Comparison of ENCODE assay signal across 8 cellular contexts in the genomic region with DNA sequence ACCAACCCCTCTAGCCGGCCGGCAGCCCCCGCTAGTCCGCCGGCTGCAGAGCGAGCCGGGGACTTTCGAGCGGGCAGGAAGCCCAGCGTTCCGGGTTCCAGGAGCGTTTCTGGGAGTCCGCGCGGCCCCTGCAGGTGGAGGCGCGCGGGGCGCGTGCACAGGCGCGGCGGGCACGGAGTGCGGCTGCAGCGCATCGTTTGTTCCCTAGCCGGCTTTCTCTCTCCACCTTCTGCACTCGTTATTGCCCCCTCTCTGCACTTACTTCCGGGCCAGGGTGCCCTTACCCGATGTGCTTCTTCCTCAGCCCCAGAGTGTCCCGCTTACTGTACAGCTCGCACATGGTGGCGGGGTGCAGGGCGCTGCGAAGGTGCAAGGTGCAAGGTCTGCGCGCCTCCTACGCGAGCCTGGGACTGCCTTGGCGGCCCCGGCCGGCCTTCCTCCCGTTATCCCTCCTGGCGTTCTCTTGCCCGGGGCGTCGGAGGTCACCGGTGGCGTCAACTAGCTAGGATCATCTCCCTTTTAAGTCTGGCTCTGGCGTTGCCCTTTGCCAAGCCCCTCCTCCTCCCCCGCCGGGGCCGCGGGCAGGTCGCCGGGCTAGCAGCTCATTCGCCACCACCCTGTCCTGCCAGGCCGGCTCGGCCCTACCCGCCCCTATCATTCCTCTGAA. TPM values are rescaled to one million over a fixed set of nuclear protein-coding genes. Genes with fewer than 3 reads are reported as not detected.
DNase-seq lines count a peak whose midpoint lies in the region; ATAC-seq and TF ChIP-seq lines count a peak whose summit lies in the region.

A gene (minus strand): TSS at position 495 of the 667 bp plus-strand sequence. CDS start 155 bp downstream, at position 340.

- intact Hi-C loops in Right ventricle myocardium inferior (cut with DNase I): loop anchor here (2.0 kb wide), 1 partner anchor 68 kb away; no protein-coding TSS in a partner anchor
- intact Hi-C loops in cardiac septum (cut with DNase I): no loop called here

- no peak within 1 kb of the TSS for H3K27ac ChIP-seq in lung (ENCODE audit: low read depth in 1 of 2, low read length in 1 of 2)

- DNase-seq in Right ventricle myocardium inferior (ENCODE audit: missing footprints) (no peak), cardiac septum (ENCODE audit: low spot score) (no peak), WTC11 (ENCODE audit: low spot score) (peak; percentile 79), ecto neural progenitor cell (ENCODE audit: low spot score) (peak; percentile 79), lung (ENCODE audit: low spot score) (no peak), GF-D8 (lab: John Stamatoyannopoulos, UW) (no peak), inferior parietal cortex (ENCODE audit: extremely low spot score) (no peak)
- DNase-seq in stimulated activated naive B cell treated with anti-CD40 and anti-IgM and Interleukin-4, amounts not matched to agents 10 μg/mL and 1 μg/mL and 100 μg/mL, for 72 hours: no peak

- no peaks in the 10 kb centered on the region for H3K36me3 ChIP-seq in lung (ENCODE audit: control insufficient read depth in 2 of 2, insufficient read depth in 2 of 2, low read length in 2 of 2)

- peaks cover 0 to 2% of the 10 kb centered on the region in 2 donors for H3K9me3 ChIP-seq in lung (ENCODE audit: control insufficient read depth in 2 of 2, insufficient read depth in 1 of 2, low read length in 1 of 2)

- WGBS in lung, 2 donors: 1% methylated on average over 58 to 61 of the region's 61 CpGs

- 0 out of 2 replicates have a peak, but pooled peaks cover 3% of the 10 kb centered on the region for H3K36me3 Mint-ChIP-seq in WTC11
- H3K36me3 Mint-ChIP-seq in stimulated activated naive B cell treated with anti-CD40 and anti-IgM and Interleukin-4, amounts not matched to agents 10 μg/mL and 1 μg/mL and 100 μg/mL, for 72 hours: peaks cover 0 to 4% of the 10 kb centered on the region in 2 donors

- TF ChIP-seq CTCF in WTC11 (IDR thresholded peaks at IDR 0.05) (no peak), lung (IDR thresholded peaks at IDR 0.05; ENCODE audit: control extremely low read depth, extremely low read depth) (no peak)

- POLR2A ChIA-PET in WTC11 (lab: Charles Lee): interaction anchor here (0.6 to 0.9 kb wide), 2 partner anchors 415 to 614 kb away, joined by 3 to 5 read pairs; no protein-coding TSS in a partner anchor

- H3K4me1 Mint-ChIP-seq in WTC11: peaks cover 13% of the 10 kb centered on the region
- peaks cover 11 to 20% of the 10 kb centered on the region in 2 donors for H3K4me1 Mint-ChIP-seq in stimulated activated naive B cell treated with anti-CD40 and anti-IgM and Interleukin-4, amounts not matched to agents 10 μg/mL and 1 μg/mL and 100 μg/mL, for 72 hours

- peaks cover 29% of the 10 kb centered on the region for H3K27me3 Mint-ChIP-seq in WTC11 (ENCODE audit: low read depth)
- H3K27me3 Mint-ChIP-seq in stimulated activated naive B cell treated with anti-CD40 and anti-IgM and Interleukin-4, amounts not matched to agents 10 μg/mL and 1 μg/mL and 100 μg/mL, for 72 hours: peaks cover 43 to 45% of the 10 kb centered on the region in 2 donors

- no peak within 1 kb of the TSS for H3K27ac Mint-ChIP-seq in WTC11
- H3K27ac Mint-ChIP-seq in stimulated activated naive B cell treated with anti-CD40 and anti-IgM and Interleukin-4, amounts not matched to agents 10 μg/mL and 1 μg/mL and 100 μg/mL, for 72 hours: no peak within 1 kb of the TSS

- peak within 1 kb of the TSS; percentile 29 for H3K4me3 ChIP-seq in lung

- no peaks in the 10 kb centered on the region for H3K27me3 ChIP-seq in lung (ENCODE audit: control insufficient read depth, insufficient read depth)

- H3K4me3 Mint-ChIP-seq in WTC11: peak within 1 kb of the TSS; percentile 75
- peak within 1 kb of the TSS; percentile 80 to 86 for H3K4me3 Mint-ChIP-seq in stimulated activated naive B cell treated with anti-CD40 and anti-IgM and Interleukin-4, amounts not matched to agents 10 μg/mL and 1 μg/mL and 100 μg/mL, for 72 hours

- peak; percentile 74 for ATAC-seq in Right ventricle myocardium inferior
- peak; percentile 89 for ATAC-seq in WTC11
- ATAC-seq in lung (ENCODE audit: insufficient read depth, low FRiP score): peak; percentile 50
- peak; percentile 76 to 79 for ATAC-seq in stimulated activated naive B cell treated with anti-CD40 and anti-IgM and Interleukin-4, amounts not matched to agents 10 μg/mL and 1 μg/mL and 100 μg/mL, for 72 hours (replicated peaks)

- no peaks in the 10 kb centered on the region for H3K9me3 Mint-ChIP-seq in WTC11
- H3K9me3 Mint-ChIP-seq in stimulated activated naive B cell treated with anti-CD40 and anti-IgM and Interleukin-4, amounts not matched to agents 10 μg/mL and 1 μg/mL and 100 μg/mL, for 72 hours: no peaks in the 10 kb centered on the region

- CTCF ChIA-PET in WTC11 (lab: Charles Lee): interaction anchor here (0.6 to 0.7 kb wide), 3 partner anchors 15 to 632 kb away, joined by 3 read pairs; no protein-coding TSS in a partner anchor

- peaks cover 0 to 8% of the 10 kb centered on the region in 2 donors for H3K4me1 ChIP-seq in lung (ENCODE audit: control insufficient read depth in 2 of 2, insufficient read depth in 2 of 2, low read length in 2 of 2)

TF ChIP-seq in WTC11, 78 proteins besides CTCF, POLR2A, EP300 and RAD21 (continues in another document):
- TF ChIP-seq NR1H2 (CRISPR knock-in tag; IDR thresholded peaks at IDR 0.05) (no peak), SMAD3 (CRISPR knock-in tag; IDR thresholded peaks at IDR 0.05; ENCODE audit: borderline replicate concordance) (no peak), ATF1 (CRISPR knock-in tag; IDR thresholded peaks at IDR 0.05) (no peak), ETV6 (CRISPR knock-in tag; IDR thresholded peaks at IDR 0.05) (0 out of 2 replicates have a peak, but pooled peaks have one; percentile 54), IRF2 (CRISPR knock-in tag; IDR thresholded peaks at IDR 0.05; ENCODE audit: borderline replicate concordance, low read depth) (no peak), GABPB1 (CRISPR knock-in tag; IDR thresholded peaks at IDR 0.05) (no peak), FOXK1 (CRISPR knock-in tag; IDR thresholded peaks at IDR 0.05) (no peak; the same call in 1 of the 2 replicates), MXD4 (CRISPR knock-in tag; IDR thresholded peaks at IDR 0.05; ENCODE audit: borderline replicate concordance) (no peak), SOX15 (CRISPR knock-in tag; IDR thresholded peaks at IDR 0.05) (no peak), ESRRA (CRISPR knock-in tag; IDR thresholded peaks at IDR 0.05; ENCODE audit: borderline replicate concordance) (no peak), TCF7 (CRISPR knock-in tag; IDR thresholded peaks at IDR 0.05; ENCODE audit: low read depth) (no peak), KAT7 (CRISPR knock-in tag; IDR thresholded peaks at IDR 0.05; ENCODE audit: borderline replicate concordance) (peak; percentile 93; the same call in 1 of the 2 replicates), ZBTB21 (CRISPR knock-in tag; IDR thresholded peaks at IDR 0.05; ENCODE audit: borderline replicate concordance) (0 out of 2 replicates have a peak, but pooled peaks have one; percentile 19)
- TF ChIP-seq, protein P1, sequence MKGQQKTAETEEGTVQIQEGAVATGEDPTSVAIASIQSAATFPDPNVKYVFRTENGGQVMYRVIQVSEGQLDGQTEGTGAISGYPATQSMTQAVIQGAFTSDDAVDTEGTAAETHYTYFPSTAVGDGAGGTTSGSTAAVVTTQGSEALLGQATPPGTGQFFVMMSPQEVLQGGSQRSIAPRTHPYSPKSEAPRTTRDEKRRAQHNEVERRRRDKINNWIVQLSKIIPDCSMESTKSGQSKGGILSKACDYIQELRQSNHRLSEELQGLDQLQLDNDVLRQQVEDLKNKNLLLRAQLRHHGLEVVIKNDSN (CRISPR knock-in tag; IDR thresholded peaks at IDR 0.05): peak; percentile 26; the same call in 1 of the 2 replicates
- TF ChIP-seq, protein P2, sequence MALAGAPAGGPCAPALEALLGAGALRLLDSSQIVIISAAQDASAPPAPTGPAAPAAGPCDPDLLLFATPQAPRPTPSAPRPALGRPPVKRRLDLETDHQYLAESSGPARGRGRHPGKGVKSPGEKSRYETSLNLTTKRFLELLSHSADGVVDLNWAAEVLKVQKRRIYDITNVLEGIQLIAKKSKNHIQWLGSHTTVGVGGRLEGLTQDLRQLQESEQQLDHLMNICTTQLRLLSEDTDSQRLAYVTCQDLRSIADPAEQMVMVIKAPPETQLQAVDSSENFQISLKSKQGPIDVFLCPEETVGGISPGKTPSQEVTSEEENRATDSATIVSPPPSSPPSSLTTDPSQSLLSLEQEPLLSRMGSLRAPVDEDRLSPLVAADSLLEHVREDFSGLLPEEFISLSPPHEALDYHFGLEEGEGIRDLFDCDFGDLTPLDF (CRISPR knock-in tag; IDR thresholded peaks at IDR 0.05): no peak
- TF ChIP-seq, protein P3, sequence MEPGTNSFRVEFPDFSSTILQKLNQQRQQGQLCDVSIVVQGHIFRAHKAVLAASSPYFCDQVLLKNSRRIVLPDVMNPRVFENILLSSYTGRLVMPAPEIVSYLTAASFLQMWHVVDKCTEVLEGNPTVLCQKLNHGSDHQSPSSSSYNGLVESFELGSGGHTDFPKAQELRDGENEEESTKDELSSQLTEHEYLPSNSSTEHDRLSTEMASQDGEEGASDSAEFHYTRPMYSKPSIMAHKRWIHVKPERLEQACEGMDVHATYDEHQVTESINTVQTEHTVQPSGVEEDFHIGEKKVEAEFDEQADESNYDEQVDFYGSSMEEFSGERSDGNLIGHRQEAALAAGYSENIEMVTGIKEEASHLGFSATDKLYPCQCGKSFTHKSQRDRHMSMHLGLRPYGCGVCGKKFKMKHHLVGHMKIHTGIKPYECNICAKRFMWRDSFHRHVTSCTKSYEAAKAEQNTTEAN (CRISPR knock-in tag; IDR thresholded peaks at IDR 0.05): no peak
- TF ChIP-seq, protein P4, sequence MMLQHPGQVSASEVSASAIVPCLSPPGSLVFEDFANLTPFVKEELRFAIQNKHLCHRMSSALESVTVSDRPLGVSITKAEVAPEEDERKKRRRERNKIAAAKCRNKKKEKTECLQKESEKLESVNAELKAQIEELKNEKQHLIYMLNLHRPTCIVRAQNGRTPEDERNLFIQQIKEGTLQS (CRISPR knock-in tag; conservative IDR thresholded peaks at IDR 0.05): no peak
- TF ChIP-seq, protein P5, sequence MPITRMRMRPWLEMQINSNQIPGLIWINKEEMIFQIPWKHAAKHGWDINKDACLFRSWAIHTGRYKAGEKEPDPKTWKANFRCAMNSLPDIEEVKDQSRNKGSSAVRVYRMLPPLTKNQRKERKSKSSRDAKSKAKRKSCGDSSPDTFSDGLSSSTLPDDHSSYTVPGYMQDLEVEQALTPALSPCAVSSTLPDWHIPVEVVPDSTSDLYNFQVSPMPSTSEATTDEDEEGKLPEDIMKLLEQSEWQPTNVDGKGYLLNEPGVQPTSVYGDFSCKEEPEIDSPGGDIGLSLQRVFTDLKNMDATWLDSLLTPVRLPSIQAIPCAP (CRISPR knock-in tag; IDR thresholded peaks at IDR 0.05): no peak

RNA-seq across cellular contexts. Expression of the gene that starts here (rescaled TPM):
- total RNA-seq in Right ventricle myocardium inferior (20.3 TPM), cardiac septum (0.75 TPM), WTC11 (2021) (0.66 to 2.0 TPM (median 1.5 TPM) in 3 replicates), lung (not detected)
- polyA plus RNA-seq in lung: under 1 TPM in 1 of 2 donors, not detected in 1; 0.08 TPM

Comparison
In these comparisons a context has a peak if more than half of its experiments do, and no peak if none do; other contexts are left out.
1. Peak in ATAC-seq and H3K4me3 ChIP-seq in lung; RNA of the gene not detected or under 1 TPM.
2. DNase-seq: peak in WTC11 (single experiment) and ecto neural progenitor cell (single experiment); none in Right ventricle myocardium inferior (single experiment), cardiac septum (single experiment), lung (single experiment), stimulated activated naive B cell treated with anti-CD40 and anti-IgM and Interleukin-4, amounts not matched to agents 10 μg/mL and 1 μg/mL and 100 μg/mL, for 72 hours (single experiment), GF-D8 (single experiment) and inferior parietal cortex (single experiment).
3. Peak in every context shown above with its lines, with median percentiles within 50 percentile points of each other: ATAC-seq.